36 cellular contexts compared by ENCODE assay signal in the genomic region with DNA sequence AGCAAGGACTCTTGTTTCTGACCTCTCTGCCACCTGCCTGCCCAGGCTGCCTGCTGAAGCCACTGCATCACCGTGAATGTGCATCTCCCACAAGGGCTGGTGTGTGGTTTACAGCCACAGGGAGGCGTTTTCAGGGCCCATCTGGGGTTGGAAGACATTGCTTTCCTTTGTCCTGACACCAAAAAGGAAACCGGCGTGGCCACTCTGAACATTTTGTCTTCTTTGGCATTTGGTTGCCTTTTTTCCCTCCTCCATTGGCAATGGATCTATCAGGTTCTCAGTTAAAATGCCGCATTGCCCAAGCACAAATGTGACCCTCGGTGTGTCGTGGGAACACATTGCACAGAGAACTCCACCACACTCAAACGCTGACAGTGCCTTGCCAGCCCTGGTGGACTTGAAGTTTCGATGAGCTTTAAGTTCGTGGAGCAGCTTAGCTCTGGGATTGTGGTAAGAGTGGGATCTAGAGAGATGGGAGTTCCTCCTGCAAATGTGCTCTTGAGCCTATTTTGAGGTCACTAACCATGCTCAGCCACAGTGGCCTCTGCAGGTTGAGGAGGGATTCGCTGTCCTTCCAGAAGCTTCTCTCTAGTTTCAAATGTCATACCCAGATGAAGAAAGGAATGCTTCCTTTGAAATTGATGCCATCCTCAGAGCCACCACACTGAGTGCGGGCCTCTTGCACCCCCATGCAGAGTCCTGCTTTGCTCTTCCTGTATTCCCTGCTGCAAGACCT. TPM values are rescaled to one million over a fixed set of nuclear protein-coding genes. Genes with fewer than 3 reads are reported as not detected.
DNase-seq lines count a peak whose midpoint lies in the region; ATAC-seq, FAIRE-seq and TF ChIP-seq lines count a peak whose summit lies in the region.
"Had no signal": no experiment of that assay in that cellular context is flagged by ENCODE, and none has a peak within 500 bp of the region (broad histone marks: within the 10 kb centered on the region; RNA-seq: fewer than 3 reads in every experiment).

No MANE protein-coding gene starts in this region.

- H3K27me3 ChIP-seq in DND-41 (ENCODE audit: insufficient read depth, low read length, poor library complexity) (peaks cover 32% of the 10 kb centered on the region), esophagus (ENCODE audit: control insufficient read depth in 1 of 2, insufficient read depth in 2 of 2, low read length in 2 of 2) (no peaks in the 10 kb centered on the region), muscle layer of duodenum (ENCODE audit: low read depth, low read length) (no peaks in the 10 kb centered on the region)
- H3K27me3 ChIP-seq: uterus had no signal

- 62 to 75% methylated on average over 12 of the region's 12 CpGs for WGBS in esophagus, 2 donors

- H3K4me3 ChIP-seq in DND-41 (ENCODE audit: low read depth in 1 of 2, low read length in 2 of 2) (no peak overlapping the region), esophagus (ENCODE audit: low read depth in 1 of 2, low read length in 2 of 2) (no peak overlapping the region), muscle layer of duodenum (ENCODE audit: low read depth in 1 of 2, low read length in 2 of 2) (no peak overlapping the region), kidney (ENCODE audit: low read length in 2 of 2) (no peak overlapping the region)
- H3K4me3 ChIP-seq: left ventricle myocardium inferior, SJSA1, uterus had no signal

- TF ChIP-seq CTCF in DND-41 (IDR thresholded peaks at IDR 0.05; ENCODE audit: borderline replicate concordance, extremely low read depth, low read length, poor library complexity, severe bottlenecking) (peak; percentile 8), kidney (IDR thresholded peaks at IDR 0.05; ENCODE audit: borderline replicate concordance, extremely low read depth, insufficient read depth) (no peak)

- 0 out of 2 replicates have a peak, but pooled peaks cover 2% of the 10 kb centered on the region for H4K20me1 ChIP-seq in DND-41 (ENCODE audit: insufficient read depth, low read length)

- no peak for FAIRE-seq in kidney (lab: Jason Lieb, UNC)
- FAIRE-seq: A204.1, astrocyte, D721Med, TTC549 had no signal

- H3K4me1 ChIP-seq in DND-41 (ENCODE audit: insufficient read depth, low read length) = no peaks in the 10 kb centered on the region
- peaks cover 2 to 16% of the 10 kb centered on the region in 2 donors for H3K4me1 ChIP-seq in esophagus (ENCODE audit: control insufficient read depth in 2 of 2, insufficient read depth in 2 of 2, low read length in 1 of 2)
- H3K4me1 ChIP-seq in muscle layer of duodenum (ENCODE audit: control insufficient read depth in 1 of 2, insufficient read depth in 2 of 2, low read length in 2 of 2) = peaks cover 5 to 7% of the 10 kb centered on the region in 2 donors
- peaks cover 3 to 25% of the 10 kb centered on the region in 2 donors for H3K4me1 ChIP-seq in kidney (ENCODE audit: control insufficient read depth in 1 of 2, insufficient read depth in 1 of 2, low read depth in 1 of 2, low read length in 2 of 2)
- H3K4me1 ChIP-seq: left ventricle myocardium inferior, SJSA1, uterus had no signal

- H3K36me3 ChIP-seq in DND-41 (ENCODE audit: insufficient read depth, low read length) (no peaks in the 10 kb centered on the region), esophagus (ENCODE audit: control insufficient read depth in 2 of 2, insufficient read depth in 2 of 2, low read length in 1 of 2) (no peaks in the 10 kb centered on the region), muscle layer of duodenum (ENCODE audit: control insufficient read depth in 1 of 2, insufficient read depth in 2 of 2, low read length in 2 of 2) (no peaks in the 10 kb centered on the region), kidney (ENCODE audit: control insufficient read depth in 1 of 2, insufficient read depth in 2 of 2, low read length in 2 of 2) (no peaks in the 10 kb centered on the region)
- H3K36me3 ChIP-seq: left ventricle myocardium inferior, SJSA1, uterus had no signal

- H3K9ac ChIP-seq in DND-41 (ENCODE audit: low read depth, low read length) (no peak overlapping the region), kidney (ENCODE audit: low read length in 2 of 2) (no peak overlapping the region)

- no peaks in the 10 kb centered on the region for H3K79me2 ChIP-seq in DND-41 (ENCODE audit: insufficient read depth, low read length)

- H3K9me3 ChIP-seq in DND-41 (ENCODE audit: insufficient read depth, low read length, severe bottlenecking) (no peaks in the 10 kb centered on the region), esophagus (ENCODE audit: control insufficient read depth in 2 of 2, insufficient read depth in 1 of 2, low read depth in 1 of 2, low read length in 1 of 2) (no peaks in the 10 kb centered on the region), muscle layer of duodenum (ENCODE audit: control insufficient read depth in 1 of 2, low read length in 2 of 2) (no peaks in the 10 kb centered on the region), kidney (ENCODE audit: control insufficient read depth in 1 of 2, low read length in 2 of 2) (no peaks in the 10 kb centered on the region)
- H3K9me3 ChIP-seq: left ventricle myocardium inferior, SJSA1, uterus had no signal

- H3K27ac ChIP-seq in DND-41 (ENCODE audit: low read length) (no peak overlapping the region), esophagus (ENCODE audit: low read depth in 2 of 2, low read length in 1 of 2) (peak overlapping the region; percentile 54 to 60), muscle layer of duodenum (ENCODE audit: low read length) (peak overlapping the region; percentile 78), kidney (ENCODE audit: low read depth in 2 of 2, low read length in 2 of 2) (peak overlapping the region in 1 of 2 donors; percentile 3)
- H3K27ac ChIP-seq: left ventricle myocardium inferior, SJSA1 had no signal

- ATAC-seq in DND-41 (ENCODE audit: insufficient read depth, low read depth) (no peak), SK-N-SH treated with all-trans-retinoic acid at 6 μM for 48 hours (no peak)
- ATAC-seq: right cardiac atrium; stimulated activated effector memory CD8-positive, alpha-beta T cell treated with anti-CD3 and anti-CD28 coated beads, Interleukin-12 subunit alpha, Interleukin-12 subunit beta, amount 100 ng/mL, for 72 hours had no signal

- H2AFZ ChIP-seq in DND-41 (ENCODE audit: low read depth, low read length) = no peak overlapping the region

- no peak overlapping the region for H3K4me2 ChIP-seq in DND-41 (ENCODE audit: insufficient read depth, low read length)

- intact Hi-C loops in kidney (cut with DNase I) = no loop called here

- no peak for DNase-seq in DND-41
- DNase-seq in RPMI8226 = peak; percentile 10
- no peak for DNase-seq in activated T-cell treated with anti-CD3 and anti-CD28 coated beads, Interleukin-2, amount 50 U/mL, for 48 hours
- no peak for DNase-seq in ureter (ENCODE audit: low spot score)
- no peak for DNase-seq in kidney
- DNase-seq: activated CD4-positive, alpha-beta memory T cell treated with anti-CD3 and anti-CD28 coated beads for 36 hours; activated CD4-positive, CD25-positive, alpha-beta regulatory T cell treated with anti-CD3 and anti-CD28 coated beads, Interleukin-2, amount 50 U/mL, for 72 hours; AML-193; CD4-positive, alpha-beta T cell; central memory CD4-positive, alpha-beta T cell; left ventricle myocardium inferior; NCI-H1048; NCI-H187; NCI-H526; right cardiac atrium; stimulated activated CD4-positive, alpha-beta T cell treated with anti-CD3 and anti-CD28 coated beads, Interleukin-12 subunit alpha, Interleukin-12 subunit beta, amount 100 ng/mL, for 4 hours; stimulated activated CD4-positive, alpha-beta T cell treated with anti-CD3 and anti-CD28 coated beads, Interleukin-4, amount 100 ng/mL, for 24 hours; uterus had no signal

TF ChIP-seq in SK-N-SH treated with all-trans-retinoic acid at 6 μM for 48 hours, 23 proteins besides CTCF, POLR2A, EP300 and RAD21 (continues in another document):
- TF ChIP-seq, protein P1, sequence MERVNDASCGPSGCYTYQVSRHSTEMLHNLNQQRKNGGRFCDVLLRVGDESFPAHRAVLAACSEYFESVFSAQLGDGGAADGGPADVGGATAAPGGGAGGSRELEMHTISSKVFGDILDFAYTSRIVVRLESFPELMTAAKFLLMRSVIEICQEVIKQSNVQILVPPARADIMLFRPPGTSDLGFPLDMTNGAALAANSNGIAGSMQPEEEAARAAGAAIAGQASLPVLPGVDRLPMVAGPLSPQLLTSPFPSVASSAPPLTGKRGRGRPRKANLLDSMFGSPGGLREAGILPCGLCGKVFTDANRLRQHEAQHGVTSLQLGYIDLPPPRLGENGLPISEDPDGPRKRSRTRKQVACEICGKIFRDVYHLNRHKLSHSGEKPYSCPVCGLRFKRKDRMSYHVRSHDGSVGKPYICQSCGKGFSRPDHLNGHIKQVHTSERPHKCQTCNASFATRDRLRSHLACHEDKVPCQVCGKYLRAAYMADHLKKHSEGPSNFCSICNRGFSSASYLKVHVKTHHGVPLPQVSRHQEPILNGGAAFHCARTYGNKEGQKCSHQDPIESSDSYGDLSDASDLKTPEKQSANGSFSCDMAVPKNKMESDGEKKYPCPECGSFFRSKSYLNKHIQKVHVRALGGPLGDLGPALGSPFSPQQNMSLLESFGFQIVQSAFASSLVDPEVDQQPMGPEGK (CRISPR knock-in tag; IDR thresholded peaks at IDR 0.05; ENCODE audit: borderline replicate concordance) = no peak
- TF ChIP-seq OSR1 (CRISPR knock-in tag; IDR thresholded peaks at IDR 0.05) (no peak), RARB (CRISPR knock-in tag; IDR thresholded peaks at IDR 0.05) (no peak), TCF4 (CRISPR knock-in tag; IDR thresholded peaks at IDR 0.05; ENCODE audit: borderline replicate concordance) (no peak)
- TF ChIP-seq, protein P2, sequence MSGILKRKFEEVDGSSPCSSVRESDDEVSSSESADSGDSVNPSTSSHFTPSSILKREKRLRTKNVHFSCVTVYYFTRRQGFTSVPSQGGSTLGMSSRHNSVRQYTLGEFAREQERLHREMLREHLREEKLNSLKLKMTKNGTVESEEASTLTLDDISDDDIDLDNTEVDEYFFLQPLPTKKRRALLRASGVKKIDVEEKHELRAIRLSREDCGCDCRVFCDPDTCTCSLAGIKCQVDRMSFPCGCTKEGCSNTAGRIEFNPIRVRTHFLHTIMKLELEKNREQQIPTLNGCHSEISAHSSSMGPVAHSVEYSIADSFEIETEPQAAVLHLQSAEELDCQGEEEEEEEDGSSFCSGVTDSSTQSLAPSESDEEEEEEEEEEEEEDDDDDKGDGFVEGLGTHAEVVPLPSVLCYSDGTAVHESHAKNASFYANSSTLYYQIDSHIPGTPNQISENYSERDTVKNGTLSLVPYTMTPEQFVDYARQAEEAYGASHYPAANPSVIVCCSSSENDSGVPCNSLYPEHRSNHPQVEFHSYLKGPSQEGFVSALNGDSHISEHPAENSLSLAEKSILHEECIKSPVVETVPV (CRISPR knock-in tag; IDR thresholded peaks at IDR 0.05) = no peak

RNA-seq across cellular contexts. Expression of a gene that starts 14.8 kb away (rescaled TPM):
- polyA plus RNA-seq in esophagus (under 1 TPM; 0.12 to 0.25 TPM), kidney (ENCODE audit: insufficient read depth, low read depth, low replicate concordance) (551 TPM)
- total RNA-seq in ureter (0.57 TPM), kidney (29.7 TPM)
- total RNA-seq: activated CD4-positive, alpha-beta memory T cell treated with anti-CD3 and anti-CD28 coated beads for 36 hours; activated naive CD4-positive, alpha-beta T cell treated with anti-CD3 and anti-CD28 coated beads, Interleukin-2, amount 50 U/mL, for 72 hours; activated T-helper 2 cell treated with anti-CD3 and anti-CD28 coated beads, Interferon-gamma antibody, Interleukin-2, Interleukin-4, amounts not matched to agents 10 μg/mL and 5 μg/mL and 100 μg/mL, durations not matched to agents 14 hours and 24 hours and 36 hours; astrocyte; CD4-positive, alpha-beta T cell; Daoy; dermis microvascular lymphatic vessel endothelial cell; glomerular endothelial cell; LHCN-M2; mononuclear cell; neural crest cell; SJSA1; T-helper 1 cell treated with Interleukin-12 subunit alpha and Interleukin-12 subunit beta and Interleukin-4 antibody, amounts not matched to agents 30 ng/mL and 1 ng/mL, for 36 hours had no signal

RNA-seq across cellular contexts. Expression of a gene that starts 21.2 kb away (rescaled TPM):
- not detected for polyA plus RNA-seq in esophagus
- total RNA-seq in ureter = not detected
- total RNA-seq in kidney = not detected
- polyA plus RNA-seq in kidney (ENCODE audit: insufficient read depth, low read depth, low replicate concordance) = not detected
- total RNA-seq: activated CD4-positive, alpha-beta memory T cell treated with anti-CD3 and anti-CD28 coated beads for 36 hours; activated naive CD4-positive, alpha-beta T cell treated with anti-CD3 and anti-CD28 coated beads, Interleukin-2, amount 50 U/mL, for 72 hours; activated T-helper 2 cell treated with anti-CD3 and anti-CD28 coated beads, Interferon-gamma antibody, Interleukin-2, Interleukin-4, amounts not matched to agents 10 μg/mL and 5 μg/mL and 100 μg/mL, durations not matched to agents 14 hours and 24 hours and 36 hours; astrocyte; CD4-positive, alpha-beta T cell; dermis microvascular lymphatic vessel endothelial cell; glomerular endothelial cell; left ventricle myocardium inferior; LHCN-M2; mononuclear cell; right cardiac atrium; SJSA1; T-helper 1 cell treated with Interleukin-12 subunit alpha and Interleukin-12 subunit beta and Interleukin-4 antibody, amounts not matched to agents 30 ng/mL and 1 ng/mL, for 36 hours had no signal
- polyA plus RNA-seq: right cardiac atrium had no signal

Comparison
In these comparisons a context has a peak if more than half of its experiments do, and no peak if none do; other contexts are left out.
1. RNA of a gene that starts 14.8 kb away (total RNA-seq): 29.7 TPM in kidney (single experiment); 0.57 TPM in ureter (single experiment); every median in the first group is over 10 times any median in the second.